ENCODE assay signal across 9 cellular contexts in genomic region chr17:50052241-50052788, GRCh38. TPM values are rescaled to one million over a fixed set of nuclear protein-coding genes. Genes with fewer than 3 reads are reported as not detected.
A peak's percentile ranks its signal among the peaks of the same experiment; 100 is the strongest.
DNase-seq lines count a peak whose midpoint lies in the region; TF ChIP-seq lines count a peak whose summit lies in the region.
"Had no signal": no experiment of that assay in that cellular context is flagged by ENCODE, and none has a peak within 500 bp of the region (broad histone marks: within the 10 kb centered on the region; RNA-seq: fewer than 3 reads in every experiment).

No MANE protein-coding gene starts in this region.

- H3K27ac Mint-ChIP-seq in mesothelial cell of epicardium (peak overlapping the region; percentile 97), Caco-2 (ENCODE audit: unreplicated experiment) (no peak overlapping the region)

- no peak overlapping the region for H3K9ac ChIP-seq in GM23248

- H3K36me3 Mint-ChIP-seq in mesothelial cell of epicardium, result no peaks in the 10 kb centered on the region
- H3K36me3 Mint-ChIP-seq in Caco-2 (ENCODE audit: insufficient read depth, unreplicated experiment), result no peaks in the 10 kb centered on the region

- H3K9me2 ChIP-seq in GM23248 (ENCODE audit: insufficient read depth), result no peaks in the 10 kb centered on the region

- no peak overlapping the region for H3K4me3 Mint-ChIP-seq in mesothelial cell of epicardium
- no peak overlapping the region for H3K4me3 Mint-ChIP-seq in Caco-2 (ENCODE audit: unreplicated experiment)

- H3K36me3 ChIP-seq in GM23248 (ENCODE audit: low read depth) (no peaks in the 10 kb centered on the region), WERI-Rb-1 (no peaks in the 10 kb centered on the region), Caco-2 (ENCODE audit: control insufficient read depth, insufficient read depth, low read length) (no peaks in the 10 kb centered on the region)

- BruUV-seq in Caco-2 (replicated peaks; lab: Mats Ljungman, UMichigan), result no TSS peak

- H3K4me3 ChIP-seq in GM23248 (no peak overlapping the region), WERI-Rb-1 (ENCODE audit: low read depth, low read length) (no peak overlapping the region), Caco-2 (ENCODE audit: low read depth, low read length) (no peak overlapping the region)

- intact Hi-C loops in Caco-2 (cut with micrococcal nuclease; ENCODE audit: unreplicated experiment), result no loop called here

- TF ChIP-seq CTCF in mesothelial cell of epicardium (IDR thresholded peaks at IDR 0.05; ENCODE audit: unreplicated experiment) (no peak), WERI-Rb-1 (IDR thresholded peaks at IDR 0.05; ENCODE audit: low read depth, low read length) (no peak), Caco-2 (IDR thresholded peaks at IDR 0.05; ENCODE audit: insufficient read depth in 1 of 2, low read depth in 1 of 2, low read length in 1 of 2, severe bottlenecking in 1 of 2, unreplicated experiment in 1 of 2) (no peak)

- H3K4me1 ChIP-seq in GM23248 (ENCODE audit: insufficient read depth) (peaks cover 57% of the 10 kb centered on the region), Caco-2 (peaks cover 38% of the 10 kb centered on the region)

- no peaks in the 10 kb centered on the region for H4K20me1 ChIP-seq in GM23248 (ENCODE audit: insufficient read depth)

- DNase-seq in GM23248, result no peak
- DNase-seq in NCI-H1436 treated with DMSO at 0.1 percent for 48 hours (lab: John Stamatoyannopoulos, UW), result peak; percentile 60
- DNase-seq in SHP77 treated with DMSO at 0.1 percent for 48 hours (lab: John Stamatoyannopoulos, UW), result peak; percentile 16
- no peak for DNase-seq in mesothelial cell of epicardium (ENCODE audit: low spot score in 2 of 2, unreplicated experiment in 2 of 2)
- DNase-seq in WERI-Rb-1, result no peak
- no peak for DNase-seq in germinal center (ENCODE audit: low spot score)
- no peak for DNase-seq in NCI-H1694 (lab: John Stamatoyannopoulos, UW)
- DNase-seq in Caco-2, result no peak
- DNase-seq: activated naive CD4-positive, alpha-beta T cell had no signal

- H3K4me1 Mint-ChIP-seq in mesothelial cell of epicardium (peaks cover 74% of the 10 kb centered on the region), Caco-2 (ENCODE audit: low read depth, unreplicated experiment) (peaks cover 24% of the 10 kb centered on the region)

- H2AFZ ChIP-seq in GM23248, result no peak overlapping the region

- CTCF ChIA-PET in Caco-2 (lab: Charles Lee), result interaction anchor here (1.0 kb wide), 1 partner anchor 42 kb away, joined by 3 read pairs; no protein-coding TSS in a partner anchor

- POLR2A ChIA-PET in Caco-2 (lab: Charles Lee), result no interaction called here

- H3K27me3 ChIP-seq in GM23248 (replicated peaks; ENCODE audit: insufficient read depth) (no peaks in the 10 kb centered on the region), WERI-Rb-1 (ENCODE audit: insufficient read depth, low read depth, severe bottlenecking) (no peaks in the 10 kb centered on the region), Caco-2 (replicated peaks; ENCODE audit: control insufficient read depth, insufficient read depth, low read length) (no peaks in the 10 kb centered on the region)

- peak overlapping the region; percentile 6 for H3K4me2 ChIP-seq in GM23248 (ENCODE audit: unreplicated experiment)

- in situ Hi-C loops in GM23248 (cut with MboI), result no loop called here

- H3K27me3 Mint-ChIP-seq in mesothelial cell of epicardium (ENCODE audit: low read depth) (no peaks in the 10 kb centered on the region), Caco-2 (ENCODE audit: insufficient read depth, unreplicated experiment) (no peaks in the 10 kb centered on the region)

- peak overlapping the region; percentile 63 for H3K27ac ChIP-seq in GM23248
- no peak overlapping the region for H3K27ac ChIP-seq in WERI-Rb-1

- H3K9me3 Mint-ChIP-seq in mesothelial cell of epicardium (no peaks in the 10 kb centered on the region), Caco-2 (ENCODE audit: unreplicated experiment) (no peaks in the 10 kb centered on the region)

- WGBS in GM23248 (ENCODE audit: low coverage in 1 of 2, low lambda C conversion rate in 2 of 2, missing lambda C conversion rate in 2 of 2), 2 experiments, result 91 to 94% methylated on average over 6 of the region's 6 CpGs

- H3F3A ChIP-seq in GM23248 (ENCODE audit: insufficient read depth), result peaks cover 35% of the 10 kb centered on the region

- H3K9me3 ChIP-seq in GM23248 (ENCODE audit: low read depth) (no peaks in the 10 kb centered on the region), WERI-Rb-1 (ENCODE audit: severe bottlenecking) (no peaks in the 10 kb centered on the region), Caco-2 (no peaks in the 10 kb centered on the region)

- peaks cover 40% of the 10 kb centered on the region for H3K79me2 ChIP-seq in GM23248 (ENCODE audit: insufficient read depth)

RNA-seq across cellular contexts. Expression of gene ITGA3, which starts 3.6 kb away (rescaled TPM):
- 321 and 330 TPM in 2 replicates for total RNA-seq in GM23248 (2014; rRNA removed; shearing (Covaris generic))
- 105 and 111 TPM in 2 replicates for polyA plus RNA-seq in GM23248 (2016; fragmentation: Nextera tagmentation; extraction: Ambion mirVana)
- total RNA-seq in mesothelial cell of epicardium, result 133 to 149 TPM (median 143 TPM) in 3 replicates
- 10.4 and 14.7 TPM in 2 replicates for total RNA-seq in Caco-2 (2022)

RNA-seq across cellular contexts. Expression of gene PDK2, which starts 42.8 kb away (rescaled TPM):
- 25.9 and 30.2 TPM in 2 replicates for total RNA-seq in GM23248 (2014; rRNA removed; shearing (Covaris generic))
- 48.1 and 56.0 TPM in 2 replicates for polyA plus RNA-seq in GM23248 (2016; fragmentation: Nextera tagmentation; extraction: Ambion mirVana)
- total RNA-seq in mesothelial cell of epicardium (44.6 to 46.0 TPM (median 45.4 TPM) in 3 replicates), Caco-2 (2022) (10.5 and 15.2 TPM in 2 replicates)

RNA-seq across cellular contexts. Expression of gene DLX3, which starts 57.3 kb away (rescaled TPM):
- total RNA-seq in GM23248 (2014; rRNA removed; shearing (Covaris generic)), result 0.43 and 0.51 TPM in 2 replicates
- 1.0 and 1.4 TPM in 2 replicates for polyA plus RNA-seq in GM23248 (2016; fragmentation: Nextera tagmentation; extraction: Ambion mirVana)
- total RNA-seq in mesothelial cell of epicardium (5.2 to 7.7 TPM (median 6.6 TPM) in 3 replicates), Caco-2 (2022) (3.9 and 4.9 TPM in 2 replicates)

Comparison
In these comparisons a context has a peak if more than half of its experiments do, and no peak if none do; other contexts are left out.
1. DNase-seq: peak in NCI-H1436 treated with DMSO at 0.1 percent for 48 hours (single experiment) and SHP77 treated with DMSO at 0.1 percent for 48 hours (single experiment); none in GM23248 (single experiment), mesothelial cell of epicardium (0 of 2), WERI-Rb-1 (single experiment), germinal center (single experiment), NCI-H1694 (single experiment) and Caco-2 (0 of 2).